14 cellular contexts compared by ENCODE assay signal in genomic region chr19:42361545-42361910, GRCh38. TPM values are rescaled to one million over a fixed set of nuclear protein-coding genes. Genes with fewer than 3 reads are reported as not detected.
A peak's percentile ranks its signal among the peaks of the same experiment; 100 is the strongest.
DNase-seq lines count a peak whose midpoint lies in the region; ATAC-seq and TF ChIP-seq lines count a peak whose summit lies in the region.
"Had no signal": no experiment of that assay in that cellular context is flagged by ENCODE, and none has a peak within 500 bp of the region (broad histone marks: within the 10 kb centered on the region; RNA-seq: fewer than 3 reads in every experiment).

No MANE protein-coding gene starts in this region.

- no peak for DNase-seq in WTC11 (ENCODE audit: low spot score)
- no peak for DNase-seq in memory B cell (ENCODE audit: low spot score in 2 of 2)
- no peak for DNase-seq in thyroid gland
- no peak for DNase-seq in nephron progenitor cell
- DNase-seq: CD8-positive, alpha-beta memory T cell; DMS53; GM23248 had no signal

- ATAC-seq in WTC11: no peak
- ATAC-seq in memory B cell (ENCODE audit: low read depth): no peak
- no peak for ATAC-seq in HG03342 (IDR thresholded peaks at IDR 0.05; ENCODE audit: unreplicated experiment)
- ATAC-seq in GM18502 (IDR thresholded peaks at IDR 0.05; ENCODE audit: poor library complexity, unreplicated experiment): no peak

- H3K27me3 Mint-ChIP-seq in WTC11 (ENCODE audit: low read depth) (no peaks in the 10 kb centered on the region), memory B cell (no peaks in the 10 kb centered on the region), nephron progenitor cell (ENCODE audit: low read depth, poor library complexity) (no peaks in the 10 kb centered on the region)
- H3K27me3 Mint-ChIP-seq: CD8-positive, alpha-beta memory T cell had no signal

- H3K9me3 Mint-ChIP-seq in WTC11: peaks cover 11% of the 10 kb centered on the region
- peaks cover 1% of the 10 kb centered on the region for H3K9me3 Mint-ChIP-seq in memory B cell
- H3K9me3 Mint-ChIP-seq in nephron progenitor cell: peaks cover 10% of the 10 kb centered on the region
- H3K9me3 Mint-ChIP-seq: CD8-positive, alpha-beta memory T cell had no signal

- 81% methylated on average over 7 of the region's 7 CpGs for WGBS in thyroid gland, 2 donors

- H3K4me1 ChIP-seq in HEK293 (ENCODE audit: control insufficient read depth, insufficient read depth, low read length): 0 out of 2 replicates have a peak, but pooled peaks cover under 1% of the 10 kb centered on the region
- H3K4me1 ChIP-seq in thyroid gland: peaks cover 4 to 22% of the 10 kb centered on the region in 2 donors
- H3K4me1 ChIP-seq: A549 had no signal

- TF ChIP-seq CTCF in HEK293 (tag by site-specific recombination; IDR thresholded peaks at IDR 0.05): no peak
- no peak for TF ChIP-seq CTCF in WTC11 (IDR thresholded peaks at IDR 0.05)
- TF ChIP-seq CTCF in thyroid gland (IDR thresholded peaks at IDR 0.05): no peak
- TF ChIP-seq CTCF in nephron progenitor cell (IDR thresholded peaks at IDR 0.05): no peak

- H3K4me1 Mint-ChIP-seq in WTC11 (peaks cover 22% of the 10 kb centered on the region), memory B cell (peaks cover 32% of the 10 kb centered on the region), nephron progenitor cell (peaks cover 41% of the 10 kb centered on the region)
- H3K4me1 Mint-ChIP-seq: CD8-positive, alpha-beta memory T cell had no signal

- H3K27ac Mint-ChIP-seq in WTC11 (peak overlapping the region; percentile 46; the same call in 1 of the 2 replicates), memory B cell (peak overlapping the region; percentile 84), nephron progenitor cell (no peak overlapping the region)
- H3K27ac Mint-ChIP-seq: CD8-positive, alpha-beta memory T cell had no signal

- CTCF ChIA-PET in HEK293 (lab: Yijun Ruan, JAX): interaction anchor here (0.7 to 1.0 kb wide), 3 partner anchors 13 to 28 kb away, joined by 3 to 4 read pairs (median 4); no protein-coding TSS in a partner anchor
- CTCF ChIA-PET in WTC11 (lab: Charles Lee): interaction anchor here (0.5 to 1.4 kb wide), 12 partner anchors 9 to 115 kb away, joined by 3 to 23 read pairs (median 4); no protein-coding TSS in a partner anchor

- POLR2A ChIA-PET in HEK293 (lab: Yijun Ruan, JAX) (no interaction called here), WTC11 (lab: Charles Lee) (interaction anchor here (0.7 kb wide), 1 partner anchor 135 kb away, joined by 3 read pairs; no protein-coding TSS in a partner anchor)

- H3K4me3 Mint-ChIP-seq in WTC11: no peak overlapping the region
- H3K4me3 Mint-ChIP-seq in memory B cell: peak overlapping the region; percentile 21
- H3K4me3 Mint-ChIP-seq in nephron progenitor cell: no peak overlapping the region
- H3K4me3 Mint-ChIP-seq: CD8-positive, alpha-beta memory T cell; H9 had no signal

- no peak overlapping the region for H3K27ac ChIP-seq in HEK293 (ENCODE audit: extremely low read depth, low read depth, low read length)
- H3K27ac ChIP-seq in thyroid gland: peak overlapping the region; percentile 46 to 63 (median 51)
- H3K27ac ChIP-seq: A549, GM23248 had no signal

- H3K4me3 ChIP-seq in HEK293 (ENCODE audit: low read depth, low read length) (no peak overlapping the region), thyroid gland (replicated peaks in 1 of 3) (no peak overlapping the region)
- H3K4me3 ChIP-seq: A549, BLaER1, GM23248, K562 had no signal

- intact Hi-C loops in thyroid gland (cut with DNase I): no loop called here

- H3K9me3 ChIP-seq in HEK293 (ENCODE audit: control insufficient read depth, insufficient read depth, low read depth, low read length): no peaks in the 10 kb centered on the region
- H3K9me3 ChIP-seq in thyroid gland: no peaks in the 10 kb centered on the region
- H3K9me3 ChIP-seq: BLaER1 had no signal

- no peaks in the 10 kb centered on the region for H3K27me3 ChIP-seq in thyroid gland
- H3K27me3 ChIP-seq: BLaER1 had no signal

- H3K36me3 ChIP-seq in HEK293 (ENCODE audit: control insufficient read depth in 2 of 2, insufficient read depth in 1 of 2, low read length in 2 of 2) (peaks cover 45 to 72% of the 10 kb centered on the region in 2 experiments), thyroid gland (peaks cover 10 to 21% of the 10 kb centered on the region in 2 donors)

- H3K36me3 Mint-ChIP-seq in WTC11 (peaks cover 37% of the 10 kb centered on the region), memory B cell (peaks cover 11% of the 10 kb centered on the region), nephron progenitor cell (ENCODE audit: low read depth) (peaks cover 52% of the 10 kb centered on the region)

- TF ChIP-seq POLR2A in thyroid gland (IDR thresholded peaks at IDR 0.05): no peak

TF ChIP-seq in HEK293, 187 proteins besides CTCF, POLR2A, EP300 and RAD21:
- TF ChIP-seq ZSCAN16 (tag by site-specific recombination; IDR thresholded peaks at IDR 0.05): no peak
- TF ChIP-seq ZNF121 (tag by site-specific recombination; IDR thresholded peaks at IDR 0.05): peak; percentile 89; the same call in 1 of the 2 replicates

TF ChIP-seq in WTC11, 78 proteins besides CTCF, POLR2A, EP300 and RAD21:
- TF ChIP-seq ZNF423 (CRISPR knock-in tag; IDR thresholded peaks at IDR 0.05) (no peak), TEAD1 (CRISPR knock-in tag; IDR thresholded peaks at IDR 0.05) (no peak), FOXK1 (CRISPR knock-in tag; IDR thresholded peaks at IDR 0.05) (no peak), ZNF263 (CRISPR knock-in tag; IDR thresholded peaks at IDR 0.05; ENCODE audit: low read depth) (no peak), ZNF425 (CRISPR knock-in tag; conservative IDR thresholded peaks at IDR 0.05) (no peak), ZNF121 (CRISPR knock-in tag; IDR thresholded peaks at IDR 0.05) (peak; percentile 95), ATF3 (CRISPR knock-in tag; conservative IDR thresholded peaks at IDR 0.05) (no peak)

RNA-seq across cellular contexts. Expression of gene CNFN, which starts 28.6 kb away (rescaled TPM):
- total RNA-seq in WTC11 (2021) (9.6 to 14.8 TPM (median 11.5 TPM) in 3 replicates), thyroid gland (1 to 10 TPM in 1 of 4 donors, not detected in 3; 1.0 TPM)
- total RNA-seq: CD8-positive, alpha-beta memory T cell; GM23248 had no signal

RNA-seq across cellular contexts. Expression of gene MEGF8, which starts 36.1 kb away (rescaled TPM):
- total RNA-seq in WTC11 (2021): 42.1 to 51.7 TPM (median 51.6 TPM) in 3 replicates
- 100 to 1,000 TPM in 1 of 4 donors, 10 to 100 TPM in 3; 12.5 to 150 (median 35.7) TPM for total RNA-seq in thyroid gland

RNA-seq across cellular contexts. Expression of gene TMEM145, which starts 48.4 kb away (rescaled TPM):
- 6.9 to 7.1 TPM (median 7.0 TPM) in 3 replicates for total RNA-seq in WTC11 (2021)
- 1 to 10 TPM in 1 of 4 donors, not detected in 3; 2.8 TPM for total RNA-seq in thyroid gland
- total RNA-seq: GM23248 had no signal

RNA-seq across cellular contexts. Expression of gene PAFAH1B3, which starts 59.1 kb away (rescaled TPM):
- total RNA-seq in WTC11 (2021): 118 to 126 TPM (median 119 TPM) in 3 replicates
- total RNA-seq in thyroid gland: 10 to 100 TPM in 3 of 4 donors, 1 to 10 TPM in 1; 6.0 to 23.7 (median 19.1) TPM

RNA-seq across cellular contexts. Expression of gene PRR19, which starts 59.6 kb away (rescaled TPM):
- total RNA-seq in WTC11 (2021) (3.6 to 5.0 TPM (median 3.7 TPM) in 3 replicates), thyroid gland (under 1 TPM in 2 of 4 donors, not detected in 2; 0.27 to 0.45 TPM)

Comparison
In these comparisons a context has a peak if more than half of its experiments do, and no peak if none do; other contexts are left out.
1. Of the 8 proteins assayed by ChIP-seq in both HEK293 and WTC11: peak only in HEK293: none; only in WTC11: none; in both: ZNF121; in neither: 7.